ENCODE assay signal across 10 cellular contexts in the genomic region with DNA sequence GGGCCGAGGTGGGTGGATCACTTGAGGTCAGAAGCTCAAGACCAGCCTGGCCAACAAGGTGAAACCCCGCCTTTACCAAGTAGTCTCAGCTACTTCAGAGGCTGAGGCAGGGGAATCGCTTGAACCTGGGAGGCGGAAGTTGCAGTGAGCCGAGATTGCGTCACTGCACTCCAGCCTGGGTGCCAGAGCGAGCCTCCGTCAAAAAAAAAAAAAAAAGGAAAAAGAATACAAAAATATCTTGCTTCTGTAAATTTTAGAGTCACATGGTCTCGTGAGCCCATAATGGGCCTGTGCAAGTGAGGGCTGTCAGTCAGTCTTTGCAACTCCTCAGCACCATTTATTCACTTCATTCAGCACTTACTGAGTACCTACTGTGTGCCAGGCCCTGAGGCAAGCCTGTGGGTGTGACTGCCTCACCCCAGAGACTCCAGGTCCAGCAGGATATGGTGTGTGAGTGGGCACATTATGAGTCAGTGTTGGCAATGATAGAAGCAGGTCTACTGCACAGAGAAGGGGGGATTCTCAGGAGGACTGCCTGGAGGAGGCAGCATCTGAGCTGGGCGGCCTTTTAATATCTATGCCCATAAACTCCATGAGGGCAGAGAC. TPM values are rescaled to one million over a fixed set of nuclear protein-coding genes. Genes with fewer than 3 reads are reported as not detected.
DNase-seq lines count a peak whose midpoint lies in the region; ATAC-seq and TF ChIP-seq lines count a peak whose summit lies in the region.
"Had no signal": no experiment of that assay in that cellular context is flagged by ENCODE, and none has a peak within 500 bp of the region (broad histone marks: within the 10 kb centered on the region; RNA-seq: fewer than 3 reads in every experiment).

No MANE protein-coding gene starts in this region.

- H3K4me3 ChIP-seq in lung, result no peak overlapping the region
- H3K4me3 ChIP-seq: vagina had no signal

- H3K27me3 Mint-ChIP-seq in activated CD8-positive, alpha-beta T cell treated with anti-CD3 and anti-CD28 coated beads for 36 hours, result peaks cover 16% of the 10 kb centered on the region

- no peaks in the 10 kb centered on the region for H3K36me3 ChIP-seq in lung (ENCODE audit: control insufficient read depth in 2 of 2, insufficient read depth in 2 of 2, low read length in 2 of 2)
- H3K36me3 ChIP-seq: vagina had no signal

- ATAC-seq in HG02610 (IDR thresholded peaks at IDR 0.05; ENCODE audit: unreplicated experiment), result peak; percentile 55
- peak; percentile 59 for ATAC-seq in activated CD8-positive, alpha-beta T cell treated with anti-CD3 and anti-CD28 coated beads for 36 hours
- ATAC-seq in lung (ENCODE audit: insufficient read depth, low FRiP score), result peak; percentile 29
- ATAC-seq in HG03457 (IDR thresholded peaks at IDR 0.05; ENCODE audit: unreplicated experiment), result no peak

- no peak overlapping the region for H3K4me3 Mint-ChIP-seq in activated CD8-positive, alpha-beta T cell treated with anti-CD3 and anti-CD28 coated beads for 36 hours

- POLR2A ChIA-PET in activated CD8-positive, alpha-beta T cell treated with anti-CD3 and anti-CD28 coated beads for 36 hours (lab: Charles Lee), result interaction anchor here (0.6 to 1.5 kb wide), 2 partner anchors 21 to 25 kb away, joined by 3 to 5 read pairs; no protein-coding TSS in a partner anchor

- peak overlapping the region in 1 of 2 donors; percentile 37 for H3K27ac ChIP-seq in lung (ENCODE audit: low read depth in 1 of 2, low read length in 1 of 2)
- H3K27ac ChIP-seq: vagina had no signal

- intact Hi-C loops in activated CD8-positive, alpha-beta T cell treated with anti-CD3 and anti-CD28 coated beads for 36 hours (cut with micrococcal nuclease), result no loop called here

- H3K36me3 Mint-ChIP-seq in activated CD8-positive, alpha-beta T cell treated with anti-CD3 and anti-CD28 coated beads for 36 hours (ENCODE audit: low read depth), result no peaks in the 10 kb centered on the region

- H3K4me1 ChIP-seq in lung (ENCODE audit: control insufficient read depth in 2 of 2, insufficient read depth in 2 of 2, low read length in 2 of 2), result peaks cover 0 to 6% of the 10 kb centered on the region in 2 donors
- H3K4me1 ChIP-seq: vagina had no signal

- H3K27ac Mint-ChIP-seq in activated CD8-positive, alpha-beta T cell treated with anti-CD3 and anti-CD28 coated beads for 36 hours, result no peak overlapping the region

- WGBS in lung, 2 donors, result 16 to 31% methylated on average over 10 of the region's 10 CpGs

- CTCF ChIA-PET in activated CD8-positive, alpha-beta T cell treated with anti-CD3 and anti-CD28 coated beads for 36 hours (lab: Charles Lee), result interaction anchor here (1.4 kb wide), 1 partner anchor 72 kb away, joined by 3 read pairs; no protein-coding TSS in a partner anchor

- H3K27me3 ChIP-seq in lung (ENCODE audit: control insufficient read depth, insufficient read depth), result no peaks in the 10 kb centered on the region
- H3K27me3 ChIP-seq: vagina had no signal

- H3K4me1 Mint-ChIP-seq in activated CD8-positive, alpha-beta T cell treated with anti-CD3 and anti-CD28 coated beads for 36 hours (ENCODE audit: low read depth), result peaks cover 18% of the 10 kb centered on the region

- DNase-seq in EL (peak; percentile 16), lung (ENCODE audit: low spot score) (peak; percentile 62), GOT3 (lab: John Stamatoyannopoulos, UW) (no peak), NCI-H82 (lab: John Stamatoyannopoulos, UW) (no peak)
- DNase-seq in activated CD8-positive, alpha-beta T cell treated with anti-CD3 and anti-CD28 coated beads for 36 hours, result peak; percentile 72
- DNase-seq in activated CD8-positive, alpha-beta memory T cell treated with anti-CD3 and anti-CD28 coated beads for 24 hours, result no peak
- DNase-seq: activated CD4-positive, CD25-positive, alpha-beta regulatory T cell had no signal

- TF ChIP-seq CTCF in activated CD8-positive, alpha-beta T cell treated with anti-CD3 and anti-CD28 coated beads for 36 hours (IDR thresholded peaks at IDR 0.05), result no peak
- TF ChIP-seq CTCF in lung (IDR thresholded peaks at IDR 0.05; ENCODE audit: control extremely low read depth, extremely low read depth), result no peak

- H3K9me3 ChIP-seq in lung (ENCODE audit: control insufficient read depth in 2 of 2, insufficient read depth in 1 of 2, low read length in 1 of 2), result no peaks in the 10 kb centered on the region
- H3K9me3 ChIP-seq: vagina had no signal

- H3K9me3 Mint-ChIP-seq in activated CD8-positive, alpha-beta T cell treated with anti-CD3 and anti-CD28 coated beads for 36 hours, result no peaks in the 10 kb centered on the region

RNA-seq across cellular contexts. Expression of a gene that starts 46.7 kb away (rescaled TPM):
- total RNA-seq in activated CD8-positive, alpha-beta T cell treated with anti-CD3 and anti-CD28 coated beads for 36 hours, result 100 to 1,000 TPM; 152 to 163 TPM
- total RNA-seq in lung, result 100 to 1,000 TPM; 111 to 205 TPM
- polyA plus RNA-seq in lung, result 100 to 1,000 TPM in 1 of 2 donors, 10 to 100 TPM in 1; 88.7 to 134 TPM

Comparison
In these comparisons a context has a peak if more than half of its experiments do, and no peak if none do; other contexts are left out.
1. DNase-seq: peak in EL (single experiment), activated CD8-positive, alpha-beta T cell treated with anti-CD3 and anti-CD28 coated beads for 36 hours (single experiment) and lung (single experiment); none in activated CD8-positive, alpha-beta memory T cell treated with anti-CD3 and anti-CD28 coated beads for 24 hours (single experiment), GOT3 (single experiment) and NCI-H82 (single experiment).